In genomic region chr14:56868660-56869059, GRCh38 we compare ENCODE assay signal across 43 cellular contexts. TPM values are rescaled to one million over a fixed set of nuclear protein-coding genes. Genes with fewer than 3 reads are reported as not detected.
"Had no signal": no experiment of that assay in that cellular context is flagged by ENCODE, and none has a peak within 500 bp of the region (broad histone marks: within the 10 kb centered on the region; RNA-seq: fewer than 3 reads in every experiment).

No MANE protein-coding gene starts in this region.

- H3K9ac ChIP-seq: KMS-11 had no signal

- H3K36me3 ChIP-seq: adrenal gland, breast epithelium had no signal

- H3K27me3 ChIP-seq: adrenal gland, body of pancreas, breast epithelium had no signal

- H3K4me1 ChIP-seq: adrenal gland, body of pancreas, breast epithelium had no signal

- H3K36me3 Mint-ChIP-seq: activated CD4-positive, alpha-beta memory T cell treated with anti-CD3 and anti-CD28 coated beads for 36 hours; activated naive CD4-positive, alpha-beta T cell treated with anti-CD3 and anti-CD28 coated beads, Interleukin-2, amount 50 U/mL, for 72 hours; WTC11 had no signal

- DNase-seq: activated CD4-positive, alpha-beta memory T cell treated with anti-CD3 and anti-CD28 coated beads for 36 hours; activated CD4-positive, alpha-beta T cell treated with anti-CD3 and anti-CD28 coated beads for 4 hours; activated CD4-positive, alpha-beta T cell treated with anti-CD3 and anti-CD28 coated beads, Interleukin-2, amount 50 U/mL, for 1 hour; activated CD8-positive, alpha-beta memory T cell treated with anti-CD3 and anti-CD28 coated beads, Interleukin-2, amount 50 U/mL, for 4 hours; activated gamma-delta T cell treated with Interleukin-2 at 50 U/mL for 16 hours; activated naive CD4-positive, alpha-beta T cell treated with anti-CD3 and anti-CD28 coated beads for 36 hours; activated T-cell treated with anti-CD3 and anti-CD28 coated beads for 4 hours; activated T-cell treated with anti-CD3 and anti-CD28 coated beads, Interleukin-2, amount 50 U/mL, for 4 hours; adrenal gland; body of pancreas; MM.1S; MV-4-11; NCI-H1092; NCI-H1436 treated with DMSO at 0.1 percent for 48 hours; NCI-H187; NCI-H2029 treated with DMSO at 0.1 percent for 48 hours; NCI-H2107; NCI-H2171 treated with DMSO at 0.1 percent for 48 hours; NCI-H2227 treated with DMSO at 0.1 percent for 48 hours; NCI-H446; NCI-H510A treated with DMSO at 0.1 percent for 48 hours; NCI-H526 treated with DMSO at 0.1 percent for 48 hours; NK-92 treated with Interleukin-12 subunit alpha and Interleukin-12 subunit beta, amount 100 ng/mL, for 24 hours; PC-9; SIG-M5; SW 1271; T-helper 1 cell; T-helper 2 cell; T1000 had no signal

- H3K4me3 Mint-ChIP-seq: activated CD4-positive, alpha-beta memory T cell treated with anti-CD3 and anti-CD28 coated beads for 36 hours; activated naive CD4-positive, alpha-beta T cell treated with anti-CD3 and anti-CD28 coated beads for 36 hours; activated T-cell treated with anti-CD3 and anti-CD28 coated beads, Interleukin-2, amount 50 U/mL, for 4 hours; activated T-helper 1 cell treated with anti-CD3 and anti-CD28 coated beads, Interleukin-12 subunit alpha, Interleukin-12 subunit beta, Interleukin-2, Interleukin-4 antibody, amounts not matched to agents 30 ng/mL and 10 ng/mL and 1 ng/mL, durations not matched to agents 14 hours and 24 hours and 36 hours; WTC11 had no signal

- FAIRE-seq: astrocyte, colon, RCC 7860 had no signal

- H3K27ac Mint-ChIP-seq: activated CD4-positive, alpha-beta memory T cell treated with anti-CD3 and anti-CD28 coated beads for 36 hours; activated naive CD4-positive, alpha-beta T cell treated with anti-CD3 and anti-CD28 coated beads for 36 hours; activated naive CD4-positive, alpha-beta T cell treated with anti-CD3 and anti-CD28 coated beads, Interleukin-2, amount 50 U/mL, for 72 hours; activated T-helper 1 cell treated with anti-CD3 and anti-CD28 coated beads, Interleukin-12 subunit alpha, Interleukin-12 subunit beta, Interleukin-2, Interleukin-4 antibody, amounts not matched to agents 30 ng/mL and 10 ng/mL and 1 ng/mL, durations not matched to agents 14 hours and 24 hours and 36 hours; WTC11 had no signal

- H3K27me3 Mint-ChIP-seq: activated CD4-positive, alpha-beta memory T cell treated with anti-CD3 and anti-CD28 coated beads for 36 hours had no signal

- H3K9me3 ChIP-seq: adrenal gland, body of pancreas, breast epithelium had no signal

- H3K9me3 Mint-ChIP-seq: activated CD4-positive, alpha-beta memory T cell treated with anti-CD3 and anti-CD28 coated beads for 36 hours; activated naive CD4-positive, alpha-beta T cell treated with anti-CD3 and anti-CD28 coated beads for 36 hours; activated naive CD4-positive, alpha-beta T cell treated with anti-CD3 and anti-CD28 coated beads, Interleukin-2, amount 50 U/mL, for 72 hours; activated T-cell treated with anti-CD3 and anti-CD28 coated beads, Interleukin-2, amount 50 U/mL, for 4 hours; activated T-helper 1 cell treated with anti-CD3 and anti-CD28 coated beads, Interleukin-12 subunit alpha, Interleukin-12 subunit beta, Interleukin-2, Interleukin-4 antibody, amounts not matched to agents 30 ng/mL and 10 ng/mL and 1 ng/mL, durations not matched to agents 14 hours and 24 hours and 36 hours; WTC11 had no signal

- H3K4me3 ChIP-seq: adrenal gland, body of pancreas, breast epithelium, PC-9 had no signal

- ATAC-seq: activated CD4-positive, CD25-positive, alpha-beta regulatory T cell treated with anti-CD3 and anti-CD28 coated beads, Interleukin-2, amount 50 U/mL, for 24 hours; activated naive CD4-positive, alpha-beta T cell treated with anti-CD3 and anti-CD28 coated beads, Interleukin-2, amount 50 U/mL, for 72 hours; activated T-cell treated with anti-CD3 and anti-CD28 coated beads, Interleukin-2, amount 50 U/mL, for 4 hours; body of pancreas; Right ventricle myocardium inferior; WTC11 had no signal

- H3K27ac ChIP-seq: adrenal gland, body of pancreas, breast epithelium, KMS-11, PC-9, RWPE1 had no signal

RNA-seq across cellular contexts. Expression of gene OTX2, which starts 58.4 kb away (rescaled TPM):
- total RNA-seq: activated CD4-positive, alpha-beta memory T cell treated with anti-CD3 and anti-CD28 coated beads for 36 hours; activated naive CD4-positive, alpha-beta T cell treated with anti-CD3 and anti-CD28 coated beads for 36 hours; activated naive CD4-positive, alpha-beta T cell treated with anti-CD3 and anti-CD28 coated beads, Interleukin-2, amount 50 U/mL, for 72 hours; activated T-cell treated with anti-CD3 and anti-CD28 coated beads, Interleukin-2, amount 50 U/mL, for 4 hours; activated T-helper 1 cell treated with anti-CD3 and anti-CD28 coated beads, Interleukin-12 subunit alpha, Interleukin-12 subunit beta, Interleukin-2, Interleukin-4 antibody, amounts not matched to agents 30 ng/mL and 10 ng/mL and 1 ng/mL, durations not matched to agents 14 hours and 24 hours and 36 hours; adrenal gland; body of pancreas; breast epithelium; cardiac septum; LHCN-M2; PC-9; Right ventricle myocardium inferior; SK-MEL-5 had no signal
- polyA plus RNA-seq: adrenal gland had no signal
